8 cellular contexts compared by ENCODE assay signal in genomic region chr11:120326228-120326627, GRCh38. TPM values are rescaled to one million over a fixed set of nuclear protein-coding genes. Genes with fewer than 3 reads are reported as not detected.
DNase-seq lines count a peak whose midpoint lies in the region; ATAC-seq and TF ChIP-seq lines count a peak whose summit lies in the region.

No MANE protein-coding gene starts in this region.

- no peak overlapping the region; the same call in 1 of the 2 replicates for H3K4ac ChIP-seq in IMR-90 (ENCODE audit: low read depth, low read length)

- H4K8ac ChIP-seq in IMR-90 (ENCODE audit: low read depth in 2 of 2, low read length in 2 of 2) = peak overlapping the region; percentile 34 to 84; a peak in 2 of 4 replicates

- POLR2A ChIA-PET in IMR-90 (lab: Charles Lee; ENCODE audit: unreplicated experiment) = no interaction called here

- TSS peak; percentile 54 for BruUV-seq in IMR-90 (replicated peaks; lab: Mats Ljungman, UMichigan)

- H3K4me3 Mint-ChIP-seq in activated naive CD8-positive, alpha-beta T cell treated with anti-CD3 and anti-CD28 coated beads for 36 hours = peak overlapping the region; percentile 52
- peak overlapping the region; percentile 61 to 70 for H3K4me3 Mint-ChIP-seq in stimulated activated naive CD8-positive, alpha-beta T cell treated with anti-CD3 and anti-CD28 coated beads, Interleukin-15, amount 100 ng/mL, for 72 hours

- peak overlapping the region; percentile 100 for H3K4me2 ChIP-seq in IMR-90 (ENCODE audit: low read depth, low read length)

- TF ChIP-seq RAD21 in IMR-90 (IDR thresholded peaks at IDR 0.05; ENCODE audit: low read length) = no peak

- no peak overlapping the region for H2BK15ac ChIP-seq in IMR-90 (ENCODE audit: low read depth, low read length)

- H3K27ac ChIP-seq in IMR-90 (ENCODE audit: insufficient read depth, low read length) (peak overlapping the region; percentile 97; the same call in 1 of the 2 replicates), right cardiac atrium (ENCODE audit: low read length) (no peak overlapping the region)

- H3K14ac ChIP-seq in IMR-90 (replicated peaks; ENCODE audit: low read depth, low read length) = peak overlapping the region; percentile 89

- peak overlapping the region; percentile 99; the same call in 1 of the 2 replicates for H3K18ac ChIP-seq in IMR-90 (ENCODE audit: low read depth, low read length)

- peaks cover 9% of the 10 kb centered on the region for H3K36me3 ChIP-seq in IMR-90 (ENCODE audit: control insufficient read depth, insufficient read depth, low read length)

- intact Hi-C loops in IMR-90 (cut with micrococcal nuclease) = no loop called here
- intact Hi-C loops in right cardiac atrium (cut with DNase I) = no loop called here

- H4K91ac ChIP-seq in IMR-90 (ENCODE audit: insufficient read depth, low read depth, low read length) = 0 out of 2 replicates have a peak overlapping the region, but pooled peaks have one; percentile 14

- peak; percentile 19 for ATAC-seq in IMR-90 (ENCODE audit: low read depth)
- ATAC-seq in right cardiac atrium = peak; percentile 7 to 50
- ATAC-seq in stimulated activated naive CD8-positive, alpha-beta T cell treated with anti-CD3 and anti-CD28 coated beads, Interleukin-15, amount 100 ng/mL, for 72 hours = no peak
- ATAC-seq in HG03342 (IDR thresholded peaks at IDR 0.05; ENCODE audit: unreplicated experiment) = no peak
- ATAC-seq in HG03565 (IDR thresholded peaks at IDR 0.05; ENCODE audit: unreplicated experiment) = no peak

- peaks cover 2% of the 10 kb centered on the region for H3K9me3 Mint-ChIP-seq in activated naive CD8-positive, alpha-beta T cell treated with anti-CD3 and anti-CD28 coated beads for 36 hours
- H3K9me3 Mint-ChIP-seq in stimulated activated naive CD8-positive, alpha-beta T cell treated with anti-CD3 and anti-CD28 coated beads, Interleukin-15, amount 100 ng/mL, for 72 hours = no peaks in the 10 kb centered on the region

- no CpG with 5 or more reads among the region's 3 CpGs for WGBS in IMR-90 (ENCODE audit: extremely low coverage in 2 of 2, insufficient read length in 1 of 2), 2 experiments
- 21% methylated on average over 3 of the region's 3 CpGs for WGBS in right cardiac atrium

- H3K36me3 Mint-ChIP-seq in activated naive CD8-positive, alpha-beta T cell treated with anti-CD3 and anti-CD28 coated beads for 36 hours = peaks cover 3% of the 10 kb centered on the region

- H4K20me1 ChIP-seq in IMR-90 (ENCODE audit: insufficient read depth, low read length) = peaks cover 2% of the 10 kb centered on the region; the same call in 1 of the 2 replicates

- CTCF ChIA-PET in IMR-90 (lab: Yijun Ruan, JAX) = interaction anchor here (1.3 kb wide), 1 partner anchor 23 kb away, joined by 5 read pairs; no protein-coding TSS in a partner anchor

- H3K27me3 Mint-ChIP-seq in activated naive CD8-positive, alpha-beta T cell treated with anti-CD3 and anti-CD28 coated beads for 36 hours = peaks cover 71% of the 10 kb centered on the region
- H3K27me3 Mint-ChIP-seq in stimulated activated naive CD8-positive, alpha-beta T cell treated with anti-CD3 and anti-CD28 coated beads, Interleukin-15, amount 100 ng/mL, for 72 hours = peaks cover 77% of the 10 kb centered on the region

- H3K4me1 Mint-ChIP-seq in activated naive CD8-positive, alpha-beta T cell treated with anti-CD3 and anti-CD28 coated beads for 36 hours = peaks cover 14% of the 10 kb centered on the region
- H3K4me1 Mint-ChIP-seq in stimulated activated naive CD8-positive, alpha-beta T cell treated with anti-CD3 and anti-CD28 coated beads, Interleukin-15, amount 100 ng/mL, for 72 hours = peaks cover 19% of the 10 kb centered on the region

- H3K9me3 ChIP-seq in IMR-90 (ENCODE audit: control insufficient read depth, insufficient read depth, low read length) (no peaks in the 10 kb centered on the region), right cardiac atrium (ENCODE audit: control insufficient read depth, low read length) (no peaks in the 10 kb centered on the region)

- TF ChIP-seq CTCF in IMR-90 (conservative IDR thresholded peaks at IDR 0.05; ENCODE audit: low read depth, low read length) = no peak

- TF ChIP-seq POLR2A in IMR-90 (IDR thresholded peaks at IDR 0.05; ENCODE audit: low read depth, low read length) = no peak

- no peak overlapping the region for H2AFZ ChIP-seq in IMR-90 (replicated peaks; ENCODE audit: low read length, poor library complexity)

- H3K56ac ChIP-seq in IMR-90 (ENCODE audit: extremely low read depth, insufficient read depth, low read length) = peak overlapping the region; percentile 74; the same call in 1 of the 2 replicates

- 0 out of 2 replicates have a peak overlapping the region, but pooled peaks have one; percentile 31 for H4K5ac ChIP-seq in IMR-90 (ENCODE audit: low read depth, low read length)

- H2AK9ac ChIP-seq in IMR-90 (replicated peaks; ENCODE audit: low read depth, low read length, poor library complexity) = no peak overlapping the region

- dilution Hi-C loops in IMR-90 (cut with HindIII; ENCODE audit: low sequenced_read_pairs, unreplicated experiment) = no loop called here

- no peak overlapping the region for H2AK5ac ChIP-seq in IMR-90 (ENCODE audit: low read depth, low read length)

- no peak overlapping the region for H2BK20ac ChIP-seq in IMR-90 (ENCODE audit: low read depth, low read length)

- H3K9ac ChIP-seq in IMR-90 (ENCODE audit: low read depth, low read length) = peak overlapping the region; percentile 99; the same call in 1 of the 2 replicates

- H3K79me1 ChIP-seq in IMR-90 (ENCODE audit: low read depth in 1 of 2, low read length in 2 of 2) = peaks cover 30 to 48% of the 10 kb centered on the region in 2 experiments

- H3K23ac ChIP-seq in IMR-90 (ENCODE audit: low read depth, low read length) = peak overlapping the region; percentile 48; the same call in 1 of the 2 replicates

- H3K27me3 ChIP-seq in IMR-90 (ENCODE audit: control insufficient read depth, insufficient read depth, low read length) (no peaks in the 10 kb centered on the region), right cardiac atrium (ENCODE audit: control insufficient read depth, insufficient read depth) (no peaks in the 10 kb centered on the region)

- peak overlapping the region; percentile 93 for H2BK5ac ChIP-seq in IMR-90 (ENCODE audit: low read depth, low read length, poor library complexity, severe bottlenecking)

- H3K4me3 ChIP-seq in IMR-90 (ENCODE audit: insufficient read depth, low read depth, low read length) (peak overlapping the region; percentile 97; the same call in 1 of the 2 replicates), right cardiac atrium (ENCODE audit: low read length) (peak overlapping the region; percentile 76)

- no peak overlapping the region for H3K27ac Mint-ChIP-seq in activated naive CD8-positive, alpha-beta T cell treated with anti-CD3 and anti-CD28 coated beads for 36 hours
- H3K27ac Mint-ChIP-seq in stimulated activated naive CD8-positive, alpha-beta T cell treated with anti-CD3 and anti-CD28 coated beads, Interleukin-15, amount 100 ng/mL, for 72 hours = no peak overlapping the region

- H3K4me1 ChIP-seq in IMR-90 (ENCODE audit: control insufficient read depth, insufficient read depth, low read length) (peaks cover 12% of the 10 kb centered on the region), right cardiac atrium (ENCODE audit: control insufficient read depth, insufficient read depth, low read length) (no peaks in the 10 kb centered on the region)

- in situ Hi-C loops in IMR-90 (cut with MboI; ENCODE audit: low sequenced_read_pairs) = loop anchor here (25.0 kb wide), 1 partner anchor 111 kb away; no protein-coding TSS in a partner anchor

- H2BK120ac ChIP-seq in IMR-90 (ENCODE audit: low read depth, low read length) = peak overlapping the region; percentile 81; the same call in 1 of the 2 replicates

- peaks cover 18% of the 10 kb centered on the region for H3K9me1 ChIP-seq in IMR-90 (ENCODE audit: insufficient read depth, low read length)

- DNase-seq in IMR-90 (peak; percentile 86), right cardiac atrium (no peak), dermis blood vessel endothelial cell (no peak), iPS-NIHi11 (ENCODE audit: low spot score) (no peak)
- no peak for DNase-seq in activated naive CD8-positive, alpha-beta T cell treated with anti-CD3 and anti-CD28 coated beads for 36 hours
- no peak for DNase-seq in stimulated activated naive CD8-positive, alpha-beta T cell treated with anti-CD3 and anti-CD28 coated beads, Interleukin-15, amount 100 ng/mL, for 72 hours

TF ChIP-seq in IMR-90, 13 proteins besides CTCF, POLR2A, EP300 and RAD21:
- no peak for TF ChIP-seq RFX5 (IDR thresholded peaks at IDR 0.05; ENCODE audit: low read depth, low read length)
- peak; percentile 97 for TF ChIP-seq CEBPB (IDR thresholded peaks at IDR 0.05; ENCODE audit: low read depth, low read length)
TF ChIP-seq in IMR-90: peak in this region for 1.

RNA-seq across cellular contexts. Expression of gene TLCD5, which starts 1.1 kb away (rescaled TPM):
- total RNA-seq in IMR-90 (2012; rRNA removed) = 11.5 and 11.7 TPM in 2 replicates
- polyA plus RNA-seq in IMR-90 (2012; rRNA removed) = 6.8 and 9.5 TPM in 2 replicates
- 3.3 and 6.1 TPM in 2 replicates for polyA plus RNA-seq in IMR-90 (2012; cell fraction: cytosol; rRNA removed)
- 7.4 and 38.8 TPM in 2 replicates for polyA plus RNA-seq in IMR-90 (2012; cell fraction: nucleus; rRNA removed; ENCODE audit: low replicate concordance)
- under 1 TPM; 0.37 to 0.42 TPM for total RNA-seq in activated naive CD8-positive, alpha-beta T cell treated with anti-CD3 and anti-CD28 coated beads for 36 hours
- total RNA-seq in right cardiac atrium = 10 to 100 TPM; 15.7 to 21.3 (median 17.0) TPM
- polyA plus RNA-seq in right cardiac atrium = 7.5 TPM
- 6.3 and 8.5 TPM in 2 replicates for total RNA-seq in dermis blood vessel endothelial cell

RNA-seq across cellular contexts. Expression of gene ARHGEF12, which starts 10.0 kb away (rescaled TPM):
- total RNA-seq in IMR-90 (2012; rRNA removed) (115 and 131 TPM in 2 replicates), right cardiac atrium (100 to 1,000 TPM in 2 of 4 donors, 10 to 100 TPM in 2; 93.1 to 112 (median 97.3) TPM), dermis blood vessel endothelial cell (159 and 202 TPM in 2 replicates)
- polyA plus RNA-seq in IMR-90 (2012; rRNA removed) (20.0 and 25.5 TPM in 2 replicates), right cardiac atrium (26.1 TPM)
- polyA plus RNA-seq in IMR-90 (2012; cell fraction: cytosol; rRNA removed) = 4.8 and 7.0 TPM in 2 replicates
- 4.6 and 29.2 TPM in 2 replicates for polyA plus RNA-seq in IMR-90 (2012; cell fraction: nucleus; rRNA removed; ENCODE audit: low replicate concordance)
- total RNA-seq in activated naive CD8-positive, alpha-beta T cell treated with anti-CD3 and anti-CD28 coated beads for 36 hours = 10 to 100 TPM; 13.7 to 13.8 TPM

Comparison
In these comparisons a context has a peak if more than half of its experiments do, and no peak if none do; other contexts are left out.
1. ATAC-seq: peak in IMR-90 (single experiment) and right cardiac atrium (2 of 2); none in stimulated activated naive CD8-positive, alpha-beta T cell treated with anti-CD3 and anti-CD28 coated beads, Interleukin-15, amount 100 ng/mL, for 72 hours (single experiment), HG03342 (single experiment) and HG03565 (single experiment).